ENCODE assay signal across 8 cellular contexts in the genomic region with DNA sequence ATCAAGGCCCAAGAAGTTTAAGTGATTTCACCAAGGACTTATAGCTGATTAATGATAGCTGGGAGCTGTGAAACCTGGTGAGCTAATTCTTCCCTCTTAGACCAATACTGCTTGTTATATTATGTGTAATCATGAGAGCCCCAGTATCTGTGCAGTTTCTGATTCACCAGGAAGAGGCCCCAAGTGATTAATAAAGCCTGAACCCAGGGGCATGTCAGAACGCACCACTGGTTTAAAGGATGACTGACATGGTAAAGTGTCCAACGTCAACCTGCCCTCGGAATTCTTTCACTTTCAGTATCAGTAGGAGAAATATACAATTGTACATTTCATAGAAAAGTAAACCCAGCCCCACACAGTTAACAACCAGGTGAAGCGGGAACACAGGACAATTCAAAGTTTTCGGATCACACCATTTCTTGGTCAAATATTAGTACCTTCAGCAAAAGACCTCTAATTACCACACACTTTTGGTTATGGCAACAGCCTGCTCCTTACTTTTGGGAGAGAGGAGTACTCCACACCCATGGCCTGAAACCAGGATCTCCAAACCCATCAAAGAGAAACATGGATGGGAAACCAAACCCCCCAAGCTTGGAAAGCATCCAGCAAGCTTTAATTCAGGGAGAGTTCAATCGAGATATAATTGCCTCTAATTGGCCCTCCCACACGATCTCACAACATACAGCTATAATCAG. TPM values are rescaled to one million over a fixed set of nuclear protein-coding genes. Genes with fewer than 3 reads are reported as not detected.
A peak's percentile ranks its signal among the peaks of the same experiment; 100 is the strongest.
DNase-seq lines count a peak whose midpoint lies in the region; ATAC-seq and FAIRE-seq lines count a peak whose summit lies in the region.

No MANE protein-coding gene starts in this region.

- H2AK5ac ChIP-seq in trophoblast cell (ENCODE audit: low read length) = peak overlapping the region; percentile 81

- H3K23ac ChIP-seq in trophoblast cell (ENCODE audit: low read length) = no peak overlapping the region

- H2BK12ac ChIP-seq in trophoblast cell (ENCODE audit: low read length) = peak overlapping the region; percentile 92

- no peaks in the 10 kb centered on the region for H3K36me3 ChIP-seq in trophoblast cell (ENCODE audit: control insufficient read depth in 1 of 2, insufficient read depth in 2 of 2, low read length in 2 of 2)

- H3K27me3 ChIP-seq in trophoblast cell (ENCODE audit: insufficient read depth, low read length) = no peaks in the 10 kb centered on the region

- no peak overlapping the region for H2AFZ ChIP-seq in trophoblast cell (ENCODE audit: insufficient read depth, low read length, poor library complexity)

- FAIRE-seq in RCC 7860 (lab: Jason Lieb, UNC) = peak; percentile 84

- H3K14ac ChIP-seq in trophoblast cell (ENCODE audit: low read length) = peak overlapping the region; percentile 29

- peak overlapping the region; percentile 35 for H3K18ac ChIP-seq in trophoblast cell (ENCODE audit: low read length)

- H3K4me3 ChIP-seq in trophoblast cell (ENCODE audit: low read depth, low read length) = no peak overlapping the region

- H3K9ac ChIP-seq in trophoblast cell (ENCODE audit: low read length) = no peak overlapping the region

- H3K4me2 ChIP-seq in trophoblast cell (ENCODE audit: low read length) = no peak overlapping the region

- peak overlapping the region; percentile 64 for H3K4ac ChIP-seq in trophoblast cell (ENCODE audit: low read depth, low read length)

- no peaks in the 10 kb centered on the region for H3K79me2 ChIP-seq in trophoblast cell (ENCODE audit: control insufficient read depth, insufficient read depth, low read length, poor library complexity)

- peaks cover 15 to 29% of the 10 kb centered on the region in 2 experiments for H3K4me1 ChIP-seq in trophoblast cell (ENCODE audit: control insufficient read depth in 1 of 2, insufficient read depth in 2 of 2, low read length in 2 of 2)

- no peak overlapping the region for H4K8ac ChIP-seq in trophoblast cell (ENCODE audit: low read depth, low read length)

- peak overlapping the region; percentile 65 for H4K91ac ChIP-seq in trophoblast cell (ENCODE audit: low read depth, low read length)

- no CpG with 5 or more reads among the region's 7 CpGs for WGBS in trophoblast cell (ENCODE audit: extremely low coverage, insufficient coverage, insufficient read length)

- H3K27ac ChIP-seq in trophoblast cell (ENCODE audit: low read depth, low read length) = peak overlapping the region; percentile 24

- no peak overlapping the region for H2BK120ac ChIP-seq in trophoblast cell (ENCODE audit: insufficient read depth, low read length, poor library complexity)

- no peaks in the 10 kb centered on the region for H3K9me3 ChIP-seq in trophoblast cell (ENCODE audit: insufficient read depth, low read depth, low read length)

- H4K12ac ChIP-seq in trophoblast cell (ENCODE audit: low read depth, low read length) = no peak overlapping the region

- ATAC-seq in HG02678 (IDR thresholded peaks at IDR 0.05; ENCODE audit: unreplicated experiment) = peak; percentile 93

- H2BK5ac ChIP-seq in trophoblast cell (ENCODE audit: low read depth, low read length, poor library complexity) = peak overlapping the region; percentile 27

- peaks cover 10% of the 10 kb centered on the region for H3K79me1 ChIP-seq in trophoblast cell (ENCODE audit: low read length)

- DNase-seq in NOMO-1 treated with DMSO at 0.1 percent for 48 hours (lab: John Stamatoyannopoulos, UW; ENCODE audit: unreplicated experiment) (peak; percentile 15), NOMO-1 treated with dmso at 0.1 percent for 144 hours (lab: John Stamatoyannopoulos, UW; ENCODE audit: unreplicated experiment) (no peak), RCC 7860 (ENCODE audit: low spot score) (peak; percentile 73), dermis microvascular lymphatic vessel endothelial cell (ENCODE audit: low read depth in 2 of 2) (peak; percentile 46 to 87), trophoblast cell (peak in 1 of 2 donors; percentile 36), NCI-H82 treated with DMSO at 0.1 percent for 48 hours (lab: John Stamatoyannopoulos, UW; ENCODE audit: unreplicated experiment) (no peak)
- no peak for DNase-seq in activated CD8-positive, alpha-beta memory T cell treated with anti-CD3 and anti-CD28 coated beads, Interleukin-2, amount 50 U/mL, for 4 hours

RNA-seq across cellular contexts. Expression of gene TMCC3, which starts 28.5 kb away (rescaled TPM):
- 4.1 and 4.8 TPM in 2 replicates for total RNA-seq in dermis microvascular lymphatic vessel endothelial cell
- polyA plus RNA-seq in trophoblast cell (2013) = 12.1 and 15.6 TPM in 2 replicates

Comparison
In these comparisons a context has a peak if more than half of its experiments do, and no peak if none do; other contexts are left out.
1. DNase-seq: peak in NOMO-1 treated with DMSO at 0.1 percent for 48 hours (single experiment), RCC 7860 (single experiment) and dermis microvascular lymphatic vessel endothelial cell (2 of 2); none in NOMO-1 treated with dmso at 0.1 percent for 144 hours (single experiment), NCI-H82 treated with DMSO at 0.1 percent for 48 hours (single experiment) and activated CD8-positive, alpha-beta memory T cell treated with anti-CD3 and anti-CD28 coated beads, Interleukin-2, amount 50 U/mL, for 4 hours (single experiment).